ENCODE assay signal across 21 cellular contexts in genomic region chr2:218403810-218404209, GRCh38. TPM values are rescaled to one million over a fixed set of nuclear protein-coding genes. Genes with fewer than 3 reads are reported as not detected.
DNase-seq lines count a peak whose midpoint lies in the region; ATAC-seq and TF ChIP-seq lines count a peak whose summit lies in the region.
"Had no signal": no experiment of that assay in that cellular context is flagged by ENCODE, and none has a peak within 500 bp of the region (broad histone marks: within the 10 kb centered on the region; RNA-seq: fewer than 3 reads in every experiment).

No MANE protein-coding gene starts in this region.

- H3K4me1 ChIP-seq in DOHH2 (ENCODE audit: control insufficient read depth, low read length), result peaks cover 69% of the 10 kb centered on the region

- no peaks in the 10 kb centered on the region for H3K27me3 ChIP-seq in DOHH2 (ENCODE audit: control insufficient read depth, low read length)
- H3K27me3 ChIP-seq: pancreas, Peyer's patch had no signal

- H3K27me3 Mint-ChIP-seq in activated CD4-positive, alpha-beta memory T cell treated with anti-CD3 and anti-CD28 coated beads, Interleukin-2, amount 10 ng/mL, durations not matched to agents 7 days and 5 days, result no peaks in the 10 kb centered on the region
- H3K27me3 Mint-ChIP-seq in activated CD4-positive, alpha-beta memory T cell treated with anti-CD3 and anti-CD28 coated beads for 36 hours, result peaks cover 5% of the 10 kb centered on the region
- H3K27me3 Mint-ChIP-seq in activated T-helper 17 cell treated with anti-CD3 and anti-CD28 coated beads, Interleukin-2, amount 50 U/mL, for 72 hours, result no peaks in the 10 kb centered on the region
- peaks cover 5% of the 10 kb centered on the region for H3K27me3 Mint-ChIP-seq in neural crest cell (ENCODE audit: low read depth)

- H3K36me3 Mint-ChIP-seq in activated CD4-positive, alpha-beta memory T cell treated with anti-CD3 and anti-CD28 coated beads, Interleukin-2, amount 10 ng/mL, durations not matched to agents 7 days and 5 days (ENCODE audit: low read depth), result peaks cover 44% of the 10 kb centered on the region
- peaks cover 18% of the 10 kb centered on the region for H3K36me3 Mint-ChIP-seq in activated CD4-positive, alpha-beta memory T cell treated with anti-CD3 and anti-CD28 coated beads for 36 hours
- peaks cover 69% of the 10 kb centered on the region for H3K36me3 Mint-ChIP-seq in activated T-helper 17 cell treated with anti-CD3 and anti-CD28 coated beads, Interleukin-2, amount 50 U/mL, for 72 hours (ENCODE audit: low read depth)
- H3K36me3 Mint-ChIP-seq in neural crest cell (ENCODE audit: low read depth), result no peaks in the 10 kb centered on the region

- peaks cover 49% of the 10 kb centered on the region for H3K36me3 ChIP-seq in DOHH2 (ENCODE audit: control insufficient read depth, low read length)

- peaks cover 67% of the 10 kb centered on the region for H3K4me1 Mint-ChIP-seq in activated CD4-positive, alpha-beta memory T cell treated with anti-CD3 and anti-CD28 coated beads, Interleukin-2, amount 10 ng/mL, durations not matched to agents 7 days and 5 days
- peaks cover 47% of the 10 kb centered on the region for H3K4me1 Mint-ChIP-seq in activated CD4-positive, alpha-beta memory T cell treated with anti-CD3 and anti-CD28 coated beads for 36 hours (ENCODE audit: low read depth)
- H3K4me1 Mint-ChIP-seq in activated T-helper 17 cell treated with anti-CD3 and anti-CD28 coated beads, Interleukin-2, amount 50 U/mL, for 72 hours, result peaks cover 16% of the 10 kb centered on the region
- H3K4me1 Mint-ChIP-seq in neural crest cell, result peaks cover 24% of the 10 kb centered on the region

- H4K20me1 ChIP-seq in DOHH2 (ENCODE audit: control insufficient read depth, insufficient read depth, low read depth, low read length), result no peaks in the 10 kb centered on the region

- H3K79me2 ChIP-seq in DOHH2 (ENCODE audit: control insufficient read depth, low read length), result peaks cover 41% of the 10 kb centered on the region

- CTCF ChIA-PET in activated CD4-positive, alpha-beta memory T cell treated with anti-CD3 and anti-CD28 coated beads, Interleukin-2, amount 10 ng/mL, durations not matched to agents 7 days and 5 days (lab: Charles Lee), result interaction anchor here (1.1 to 1.3 kb wide), 2 partner anchors 62 to 112 kb away, joined by 3 read pairs; no protein-coding TSS in a partner anchor
- CTCF ChIA-PET in activated CD4-positive, alpha-beta memory T cell treated with anti-CD3 and anti-CD28 coated beads for 36 hours (lab: Charles Lee), result no interaction called here

- POLR2A ChIA-PET in activated CD4-positive, alpha-beta memory T cell treated with anti-CD3 and anti-CD28 coated beads, Interleukin-2, amount 10 ng/mL, durations not matched to agents 7 days and 5 days (lab: Charles Lee), result interaction anchor here (0.9 to 6.0 kb wide), 2 partner anchors 8 to 106 kb away, joined by 3 to 71 read pairs; no protein-coding TSS in a partner anchor
- POLR2A ChIA-PET in activated CD4-positive, alpha-beta memory T cell treated with anti-CD3 and anti-CD28 coated beads for 36 hours (lab: Charles Lee), result interaction anchor here (1.9 kb wide), 1 partner anchor 117 kb away, joined by 5 read pairs; no protein-coding TSS in a partner anchor

- H3K27ac ChIP-seq in DOHH2 (ENCODE audit: low read depth, low read length), result no peak overlapping the region
- H3K27ac ChIP-seq: pancreas had no signal

- ATAC-seq in activated T-helper 17 cell treated with anti-CD3 and anti-CD28 coated beads, Interleukin-2, amount 50 U/mL, for 72 hours (replicated peaks), result no peak
- no peak for ATAC-seq in GM18498 (IDR thresholded peaks at IDR 0.05; ENCODE audit: unreplicated experiment)
- ATAC-seq: pancreas had no signal

- peak overlapping the region; percentile 27 for H3K4me3 Mint-ChIP-seq in activated CD4-positive, alpha-beta memory T cell treated with anti-CD3 and anti-CD28 coated beads, Interleukin-2, amount 10 ng/mL, durations not matched to agents 7 days and 5 days
- H3K4me3 Mint-ChIP-seq in activated CD4-positive, alpha-beta memory T cell treated with anti-CD3 and anti-CD28 coated beads for 36 hours, result no peak overlapping the region
- H3K4me3 Mint-ChIP-seq in activated T-helper 17 cell treated with anti-CD3 and anti-CD28 coated beads, Interleukin-2, amount 50 U/mL, for 72 hours, result peak overlapping the region; percentile 8
- H3K4me3 Mint-ChIP-seq in neural crest cell, result peak overlapping the region; percentile 81

- H3K9me2 ChIP-seq in DOHH2 (replicated peaks; ENCODE audit: control insufficient read depth, low read length), result no peaks in the 10 kb centered on the region

- H3K4me3 ChIP-seq in DOHH2 (ENCODE audit: low read length), result no peak overlapping the region
- H3K4me3 ChIP-seq: pancreas, Peyer's patch had no signal

- no peaks in the 10 kb centered on the region for H3F3A ChIP-seq in DOHH2 (ENCODE audit: control insufficient read depth, insufficient read depth)

- H3K4me2 ChIP-seq in DOHH2 (ENCODE audit: low read length), result peak overlapping the region; percentile 91

- H3K9me3 Mint-ChIP-seq in activated CD4-positive, alpha-beta memory T cell treated with anti-CD3 and anti-CD28 coated beads, Interleukin-2, amount 10 ng/mL, durations not matched to agents 7 days and 5 days, result no peaks in the 10 kb centered on the region
- H3K9me3 Mint-ChIP-seq in activated CD4-positive, alpha-beta memory T cell treated with anti-CD3 and anti-CD28 coated beads for 36 hours, result no peaks in the 10 kb centered on the region
- no peaks in the 10 kb centered on the region for H3K9me3 Mint-ChIP-seq in activated T-helper 17 cell treated with anti-CD3 and anti-CD28 coated beads, Interleukin-2, amount 50 U/mL, for 72 hours
- no peaks in the 10 kb centered on the region for H3K9me3 Mint-ChIP-seq in neural crest cell

- TF ChIP-seq CTCF in DOHH2 (IDR thresholded peaks at IDR 0.05; ENCODE audit: low read depth, low read length, poor library complexity, severe bottlenecking) (no peak), neural crest cell (conservative IDR thresholded peaks at IDR 0.05) (no peak)

- no peaks in the 10 kb centered on the region for H3K9me3 ChIP-seq in DOHH2 (ENCODE audit: control insufficient read depth, insufficient read depth, low read length)
- H3K9me3 ChIP-seq: pancreas, Peyer's patch had no signal

- intact Hi-C loops in activated CD4-positive, alpha-beta memory T cell treated with anti-CD3 and anti-CD28 coated beads for 36 hours (cut with micrococcal nuclease), result no loop called here

- H3K27ac Mint-ChIP-seq in activated CD4-positive, alpha-beta memory T cell treated with anti-CD3 and anti-CD28 coated beads, Interleukin-2, amount 10 ng/mL, durations not matched to agents 7 days and 5 days, result peak overlapping the region; percentile 70
- H3K27ac Mint-ChIP-seq in activated CD4-positive, alpha-beta memory T cell treated with anti-CD3 and anti-CD28 coated beads for 36 hours, result no peak overlapping the region
- no peak overlapping the region for H3K27ac Mint-ChIP-seq in activated T-helper 17 cell treated with anti-CD3 and anti-CD28 coated beads, Interleukin-2, amount 50 U/mL, for 72 hours
- peak overlapping the region; percentile 43 for H3K27ac Mint-ChIP-seq in neural crest cell (ENCODE audit: unreplicated experiment)

- no peak for DNase-seq in activated CD4-positive, alpha-beta memory T cell treated with anti-CD3 and anti-CD28 coated beads, Interleukin-2, amount 10 ng/mL, durations not matched to agents 7 days and 5 days
- no peak for DNase-seq in activated CD4-positive, alpha-beta memory T cell treated with anti-CD3 and anti-CD28 coated beads for 36 hours
- DNase-seq in neural crest cell (ENCODE audit: low read depth, low spot score) (no peak), iPS-NIHi7 (ENCODE audit: extremely low spot score) (no peak), NCI-H1694 (lab: John Stamatoyannopoulos, UW) (no peak)
- DNase-seq: ACHN; Calu3; cerebellar nuclear complex; GF-D8; NCI-H1105; NCI-H774; Peyer's patch; stimulated activated CD4-positive, alpha-beta T cell treated with anti-CD3 and anti-CD28 coated beads, Interleukin-4, amount 100 ng/mL, for 4 hours; trophoblast cell had no signal

RNA-seq across cellular contexts. Expression of gene CTDSP1, which starts 4.1 kb away (rescaled TPM):
- 100 to 1,000 TPM; 203 to 205 TPM for total RNA-seq in activated CD4-positive, alpha-beta memory T cell treated with anti-CD3 and anti-CD28 coated beads, Interleukin-2, amount 10 ng/mL, durations not matched to agents 7 days and 5 days
- 10 to 100 TPM; 64.4 to 69.7 TPM for total RNA-seq in activated CD4-positive, alpha-beta memory T cell treated with anti-CD3 and anti-CD28 coated beads for 36 hours
- 100 to 1,000 TPM; 126 to 197 TPM for total RNA-seq in activated T-helper 17 cell treated with anti-CD3 and anti-CD28 coated beads, Interleukin-2, amount 50 U/mL, for 72 hours
- total RNA-seq in neural crest cell, result 46.4 TPM in 2 replicates

RNA-seq across cellular contexts. Expression of gene VIL1, which starts 15.1 kb away (rescaled TPM):
- total RNA-seq in activated CD4-positive, alpha-beta memory T cell treated with anti-CD3 and anti-CD28 coated beads, Interleukin-2, amount 10 ng/mL, durations not matched to agents 7 days and 5 days, result not detected
- not detected for total RNA-seq in activated CD4-positive, alpha-beta memory T cell treated with anti-CD3 and anti-CD28 coated beads for 36 hours
- total RNA-seq in activated T-helper 17 cell treated with anti-CD3 and anti-CD28 coated beads, Interleukin-2, amount 50 U/mL, for 72 hours, result under 1 TPM in 1 of 2 donors, not detected in 1; 0.34 TPM
- total RNA-seq in neural crest cell, result not detected in 2 replicates
- total RNA-seq: frontal cortex, skeletal muscle tissue had no signal

RNA-seq across cellular contexts. Expression of gene SLC11A1, which starts 21.7 kb away (rescaled TPM):
- total RNA-seq in activated CD4-positive, alpha-beta memory T cell treated with anti-CD3 and anti-CD28 coated beads, Interleukin-2, amount 10 ng/mL, durations not matched to agents 7 days and 5 days, result under 1 TPM; 0.13 to 0.25 TPM
- under 1 TPM; 0.10 to 0.26 TPM for total RNA-seq in activated CD4-positive, alpha-beta memory T cell treated with anti-CD3 and anti-CD28 coated beads for 36 hours
- total RNA-seq in activated T-helper 17 cell treated with anti-CD3 and anti-CD28 coated beads, Interleukin-2, amount 50 U/mL, for 72 hours, result under 1 TPM; 0.09 to 0.19 TPM
- 0.09 TPM in 1 of 2 replicates, not detected in the other for total RNA-seq in neural crest cell
- total RNA-seq: Calu3 had no signal

RNA-seq across cellular contexts. Expression of gene CATIP, which starts 47.2 kb away (rescaled TPM):
- not detected for total RNA-seq in activated CD4-positive, alpha-beta memory T cell treated with anti-CD3 and anti-CD28 coated beads, Interleukin-2, amount 10 ng/mL, durations not matched to agents 7 days and 5 days
- not detected for total RNA-seq in activated CD4-positive, alpha-beta memory T cell treated with anti-CD3 and anti-CD28 coated beads for 36 hours
- total RNA-seq in activated T-helper 17 cell treated with anti-CD3 and anti-CD28 coated beads, Interleukin-2, amount 50 U/mL, for 72 hours, result not detected
- 0.30 TPM in 1 of 2 replicates, not detected in the other for total RNA-seq in neural crest cell
- total RNA-seq: Calu3, frontal cortex, mesenteric fat pad, Peyer's patch, skeletal muscle tissue had no signal

Comparison
In these comparisons a context has a peak if more than half of its experiments do, and no peak if none do; other contexts are left out.
1. H3K27ac Mint-ChIP-seq: peak in activated CD4-positive, alpha-beta memory T cell treated with anti-CD3 and anti-CD28 coated beads, Interleukin-2, amount 10 ng/mL, durations not matched to agents 7 days and 5 days (single experiment) and neural crest cell (single experiment); none in activated CD4-positive, alpha-beta memory T cell treated with anti-CD3 and anti-CD28 coated beads for 36 hours (single experiment) and activated T-helper 17 cell treated with anti-CD3 and anti-CD28 coated beads, Interleukin-2, amount 50 U/mL, for 72 hours (single experiment).